8 cellular contexts compared by ENCODE assay signal in the genomic region with DNA sequence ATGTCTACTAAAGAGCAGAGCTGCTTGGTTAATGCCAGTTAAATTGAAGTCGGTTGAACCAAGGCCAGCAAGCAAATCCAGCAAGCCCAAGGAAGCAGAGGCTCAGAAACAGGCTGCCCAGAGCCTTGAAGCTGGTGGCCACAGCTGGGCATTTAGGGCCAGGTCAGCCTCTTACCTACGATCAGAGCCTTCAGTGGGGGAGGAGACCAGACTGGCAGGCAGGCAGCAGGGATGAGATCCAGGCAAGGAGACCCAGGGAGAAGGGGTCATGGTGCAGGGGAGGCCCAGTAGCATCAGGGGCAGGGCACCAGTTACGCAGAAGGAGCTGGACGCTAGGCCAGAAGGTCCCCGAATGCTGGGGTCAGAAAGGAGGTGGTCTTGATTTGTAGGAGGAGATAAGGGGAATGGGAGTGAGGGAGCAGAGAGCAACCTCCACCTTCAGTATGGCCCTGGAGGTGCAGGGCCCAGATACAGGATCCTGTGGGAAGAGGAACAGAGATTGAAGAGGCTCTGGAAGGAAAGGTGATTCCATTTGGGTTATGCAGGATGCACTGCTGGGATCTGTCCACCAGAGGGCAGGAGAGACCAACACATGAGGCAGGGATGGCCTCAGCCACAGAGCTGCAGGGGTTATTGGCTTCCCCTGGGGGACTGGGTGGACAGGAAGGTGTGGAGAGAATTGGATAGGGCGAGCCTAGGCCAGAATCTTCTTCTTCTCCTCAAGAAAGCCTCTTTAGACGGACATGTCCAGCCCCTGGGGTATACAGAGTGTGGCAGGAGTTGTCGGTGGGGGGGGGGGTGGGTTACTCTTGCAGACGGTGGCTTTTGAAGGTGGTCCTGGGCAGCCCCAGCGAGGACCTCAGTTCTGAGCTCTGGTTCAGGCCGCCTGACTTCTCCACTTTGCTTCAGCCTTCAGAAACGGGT.
DNase-seq lines count a peak whose midpoint lies in the region; ATAC-seq and TF ChIP-seq lines count a peak whose summit lies in the region.

No MANE protein-coding gene starts in this region.

- intact Hi-C loops in activated CD4-positive, alpha-beta memory T cell treated with anti-CD3 and anti-CD28 coated beads for 36 hours (cut with micrococcal nuclease): loop anchor here (2.0 kb wide), 1 partner anchor 360 kb away; no protein-coding TSS in a partner anchor

- peaks cover 42% of the 10 kb centered on the region for H3K27me3 Mint-ChIP-seq in activated CD4-positive, alpha-beta memory T cell treated with anti-CD3 and anti-CD28 coated beads for 36 hours
- peaks cover 24% of the 10 kb centered on the region for H3K27me3 Mint-ChIP-seq in memory B cell

- no peaks in the 10 kb centered on the region for H3K36me3 Mint-ChIP-seq in activated CD4-positive, alpha-beta memory T cell treated with anti-CD3 and anti-CD28 coated beads for 36 hours
- H3K36me3 Mint-ChIP-seq in memory B cell: no peaks in the 10 kb centered on the region

- no peaks in the 10 kb centered on the region for H3K9me3 Mint-ChIP-seq in activated CD4-positive, alpha-beta memory T cell treated with anti-CD3 and anti-CD28 coated beads for 36 hours
- H3K9me3 Mint-ChIP-seq in memory B cell: no peaks in the 10 kb centered on the region

- peak; percentile 53 for ATAC-seq in memory B cell (ENCODE audit: low read depth)
- ATAC-seq in GM21576 (IDR thresholded peaks at IDR 0.05; ENCODE audit: unreplicated experiment): no peak

- no peaks in the 10 kb centered on the region for H3K4me1 Mint-ChIP-seq in activated CD4-positive, alpha-beta memory T cell treated with anti-CD3 and anti-CD28 coated beads for 36 hours (ENCODE audit: low read depth)
- H3K4me1 Mint-ChIP-seq in memory B cell: peaks cover 7% of the 10 kb centered on the region

- H3K4me3 ChIP-seq in HFF-Myc (replicated peaks; ENCODE audit: low read depth, low read length): no peak overlapping the region

- TF ChIP-seq CTCF in HFF-Myc (IDR thresholded peaks at IDR 0.05; ENCODE audit: low read depth, low read length, missing control alignments): peak; percentile 96

- CTCF ChIA-PET in activated CD4-positive, alpha-beta memory T cell treated with anti-CD3 and anti-CD28 coated beads for 36 hours (lab: Charles Lee): interaction anchor here (0.6 to 2.6 kb wide), 21 partner anchors 9 to 891 kb away, joined by 3 to 14 read pairs (median 3); no protein-coding TSS in a partner anchor

- POLR2A ChIA-PET in activated CD4-positive, alpha-beta memory T cell treated with anti-CD3 and anti-CD28 coated beads for 36 hours (lab: Charles Lee): no interaction called here

- no peak overlapping the region for H3K4me3 Mint-ChIP-seq in activated CD4-positive, alpha-beta memory T cell treated with anti-CD3 and anti-CD28 coated beads for 36 hours
- H3K4me3 Mint-ChIP-seq in memory B cell: no peak overlapping the region

- DNase-seq in DMS153 treated with DMSO at 0.1 percent for 48 hours (lab: John Stamatoyannopoulos, UW; ENCODE audit: unreplicated experiment) (peak; percentile 64), HFF-Myc (ENCODE audit: extremely low read depth, low read depth) (peak; percentile 29), NCI-H510A (lab: John Stamatoyannopoulos, UW) (peak; percentile 9), memory B cell (ENCODE audit: low spot score in 2 of 2) (peak; percentile 59 to 60)
- DNase-seq in activated CD4-positive, alpha-beta memory T cell treated with anti-CD3 and anti-CD28 coated beads for 36 hours: peak; percentile 69
- peak; percentile 47 for DNase-seq in effector CD4-positive, alpha-beta T cell
- peak; percentile 40 for DNase-seq in stimulated activated CD8-positive, alpha-beta memory T cell treated with anti-CD3 and anti-CD28 coated beads, Interleukin-4, amount 100 ng/mL, for 24 hours (ENCODE audit: low read depth)

- H3K27ac Mint-ChIP-seq in activated CD4-positive, alpha-beta memory T cell treated with anti-CD3 and anti-CD28 coated beads for 36 hours: no peak overlapping the region
- no peak overlapping the region for H3K27ac Mint-ChIP-seq in memory B cell

Comparison
In these comparisons a context has a peak if more than half of its experiments do, and no peak if none do; other contexts are left out.
1. DNase-seq: peak in every context shown above with its lines; median percentile 69 in activated CD4-positive, alpha-beta memory T cell treated with anti-CD3 and anti-CD28 coated beads for 36 hours; 64 in DMS153 treated with DMSO at 0.1 percent for 48 hours; 60 in memory B cell; 47 in effector CD4-positive, alpha-beta T cell; 40 in stimulated activated CD8-positive, alpha-beta memory T cell treated with anti-CD3 and anti-CD28 coated beads, Interleukin-4, amount 100 ng/mL, for 24 hours; 29 in HFF-Myc; 9 in NCI-H510A.